11 cellular contexts compared by ENCODE assay signal in genomic region chr4:73055241-73055897, GRCh38. TPM values are rescaled to one million over a fixed set of nuclear protein-coding genes. Genes with fewer than 3 reads are reported as not detected.
DNase-seq lines count a peak whose midpoint lies in the region; ATAC-seq and TF ChIP-seq lines count a peak whose summit lies in the region.
"Had no signal": no experiment of that assay in that cellular context is flagged by ENCODE, and none has a peak within 500 bp of the region (broad histone marks: within the 10 kb centered on the region; RNA-seq: fewer than 3 reads in every experiment).

No MANE protein-coding gene starts in this region.

- in situ Hi-C loops in GM13976 (cut with MboI; ENCODE audit: low sequenced_read_pairs, unreplicated experiment), result no loop called here

- peaks cover 0 to 41% (median 13%) of the 10 kb centered on the region in 4 donors for H3K36me3 ChIP-seq in right lobe of liver

- peak; percentile 39 for DNase-seq in iris pigment epithelial cell (ENCODE audit: low read depth)
- DNase-seq in GM13976 (ENCODE audit: low spot score), result no peak
- DNase-seq in stimulated activated CD4-positive, alpha-beta T cell treated with anti-CD3 and anti-CD28 coated beads, Interleukin-12 subunit alpha, Interleukin-12 subunit beta, amount 100 ng/mL, for 4 hours, result no peak
- no peak for DNase-seq in NCI-H748 (lab: John Stamatoyannopoulos, UW; ENCODE audit: unreplicated experiment)
- no peak for DNase-seq in right lobe of liver
- DNase-seq: aorta, foreskin keratinocyte, NCI-H524 treated with DMSO at 0.1 percent for 48 hours had no signal

- H3K9me3 ChIP-seq in right lobe of liver, result no peaks in the 10 kb centered on the region

- ATAC-seq in GM19023 (IDR thresholded peaks at IDR 0.05; ENCODE audit: unreplicated experiment) (peak; percentile 79), GM21737 (IDR thresholded peaks at IDR 0.05; ENCODE audit: unreplicated experiment) (peak; percentile 75), HG03469 (IDR thresholded peaks at IDR 0.05; ENCODE audit: unreplicated experiment) (peak; percentile 72), right lobe of liver (no peak)
- ATAC-seq: foreskin keratinocyte had no signal

- H3K4me3 ChIP-seq in right lobe of liver, result no peak overlapping the region

- H3K4me1 ChIP-seq in right lobe of liver, result no peaks in the 10 kb centered on the region
- H3K4me1 ChIP-seq: foreskin keratinocyte had no signal

- no peak overlapping the region for H3K27ac ChIP-seq in right lobe of liver
- H3K27ac ChIP-seq: foreskin keratinocyte had no signal

- TF ChIP-seq POLR2A in right lobe of liver (IDR thresholded peaks at IDR 0.05), result no peak

- intact Hi-C loops in right lobe of liver (cut with DNase I), result no loop called here

- no peaks in the 10 kb centered on the region for H3K27me3 ChIP-seq in right lobe of liver
- H3K27me3 ChIP-seq: foreskin keratinocyte had no signal

- 69% methylated on average over 2 of the region's 2 CpGs for WGBS in right lobe of liver (ENCODE audit: insufficient coverage, low coverage, low lambda C conversion rate, missing lambda C conversion rate)

- TF ChIP-seq CTCF in GM13976 (IDR thresholded peaks at IDR 0.05; ENCODE audit: borderline replicate concordance, control extremely low read depth, extremely low read depth, insufficient read depth, missing control alignments), result no peak
- TF ChIP-seq CTCF in right lobe of liver (IDR thresholded peaks at IDR 0.05), result no peak

RNA-seq across cellular contexts. Expression of gene COX18, which starts 14.1 kb away (rescaled TPM):
- 10 to 100 TPM; 12.4 to 28.9 (median 17.0) TPM for total RNA-seq in right lobe of liver

Comparison
In these comparisons a context has a peak if more than half of its experiments do, and no peak if none do; other contexts are left out.
1. ATAC-seq: peak in GM19023 (single experiment), GM21737 (single experiment) and HG03469 (single experiment); none in right lobe of liver (0 of 4).